Comparison of ENCODE assay signal across 10 cellular contexts in the genomic region with DNA sequence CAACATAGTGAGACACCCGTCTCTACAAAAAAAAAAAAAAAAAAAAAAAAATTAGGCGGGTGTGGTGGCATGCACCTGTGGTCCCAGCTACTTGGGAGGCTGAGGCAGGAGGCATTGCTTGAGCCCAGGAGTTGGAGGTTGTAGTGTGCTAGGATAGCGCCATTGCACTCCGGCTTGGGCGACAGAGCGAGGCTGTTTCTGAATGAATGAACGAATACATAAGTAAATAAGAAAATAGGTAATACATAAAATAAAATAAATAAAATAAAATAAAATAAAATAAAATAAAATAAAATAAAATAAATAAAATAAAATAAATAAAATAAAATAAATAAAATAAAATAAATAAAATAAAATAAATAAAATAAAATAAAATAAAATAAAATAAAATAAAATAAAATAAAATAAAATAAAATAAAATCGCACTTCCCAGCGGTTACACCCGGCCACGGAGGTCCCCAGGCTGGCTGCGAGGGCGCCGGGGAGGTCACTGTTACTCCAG. TPM values are rescaled to one million over a fixed set of nuclear protein-coding genes. Genes with fewer than 3 reads are reported as not detected.
DNase-seq lines count a peak whose midpoint lies in the region; ATAC-seq, FAIRE-seq and TF ChIP-seq lines count a peak whose summit lies in the region.
"Not testable (repeated sequence)": the region's sequence is repeated elsewhere in the genome, so short reads cannot be mapped to it uniquely, and the experiment has no call there.
"Had no signal": no experiment of that assay in that cellular context is flagged by ENCODE, and none has a peak within 500 bp of the region (broad histone marks: within the 10 kb centered on the region; RNA-seq: fewer than 3 reads in every experiment).

No MANE protein-coding gene starts in this region.

- DNase-seq in Caco-2; T-helper 17 cell; ascending aorta (ENCODE audit: low spot score in 2 of 2); esophagus muscularis mucosa (ENCODE audit: extremely low spot score); HepG2 (ENCODE audit: low spot score); tibial artery: not testable (repeated sequence)
- DNase-seq in Karpas-422 (peak; percentile 63), pancreas (peak in 2 of 6 donors; percentile 24 to 41)

- H3K9me3 ChIP-seq in Caco-2; Karpas-422 (ENCODE audit: low read length); T-helper 17 cell (ENCODE audit: control insufficient read depth, low read length, poor library complexity, severe bottlenecking); ascending aorta; esophagus muscularis mucosa; HepG2 (ENCODE audit: low read length); pancreas; tibial artery: not testable (repeated sequence)

- H2AFZ ChIP-seq in Karpas-422 (ENCODE audit: low read length); HepG2 (ENCODE audit: low read length): not testable (repeated sequence)

- H4K20me1 ChIP-seq in Karpas-422 (ENCODE audit: insufficient read depth, low read depth, low read length); HepG2 (ENCODE audit: insufficient read depth, low read length): not testable (repeated sequence)

- not testable (repeated sequence) for FAIRE-seq in HepG2 (lab: Jason Lieb, UNC); pancreas (lab: Jason Lieb, UNC)

- ATAC-seq in T-helper 17 cell, HepG2: not testable (repeated sequence)
- peak in 1 of 4 donors; percentile 42 for ATAC-seq in pancreas

- TF ChIP-seq CTCF in Caco-2 (IDR thresholded peaks at IDR 0.05; ENCODE audit: insufficient read depth in 1 of 2, low read depth in 1 of 2, low read length in 1 of 2, severe bottlenecking in 1 of 2, unreplicated experiment in 1 of 2); ascending aorta (IDR thresholded peaks at IDR 0.05); esophagus muscularis mucosa (IDR thresholded peaks at IDR 0.05); HepG2 (CRISPR knock-in tag; IDR thresholded peaks at IDR 0.05); pancreas (IDR thresholded peaks at IDR 0.05); tibial artery (IDR thresholded peaks at IDR 0.05): not testable (repeated sequence)

- peak overlapping the region; percentile 96 for H3K27ac Mint-ChIP-seq in Caco-2 (ENCODE audit: unreplicated experiment)
- not testable (repeated sequence) for H3K27ac Mint-ChIP-seq in T-helper 17 cell

- in situ Hi-C loops in HepG2 (cut with HindIII; ENCODE audit: extremely low pct_ligation_motif_present, low pct_unique_long_range_greater_than_20kb), result not testable (repeated sequence)

- not testable (repeated sequence) for TF ChIP-seq POLR2A in esophagus muscularis mucosa (IDR thresholded peaks at IDR 0.05; ENCODE audit: low read depth); HepG2 (IDR thresholded peaks at IDR 0.05; ENCODE audit: insufficient read depth in 1 of 2, low read depth in 2 of 2, low read length in 2 of 2)

- peaks cover 36% of the 10 kb centered on the region for H3K36me3 Mint-ChIP-seq in Caco-2 (ENCODE audit: insufficient read depth, unreplicated experiment)
- H3K36me3 Mint-ChIP-seq in T-helper 17 cell (ENCODE audit: low read depth), result not testable (repeated sequence)

- not testable (repeated sequence) for TF ChIP-seq RAD21 in HepG2 (CRISPR knock-in tag; IDR thresholded peaks at IDR 0.05)

- peaks cover 16% of the 10 kb centered on the region for H3K4me1 Mint-ChIP-seq in Caco-2 (ENCODE audit: low read depth, unreplicated experiment)
- H3K4me1 Mint-ChIP-seq in T-helper 17 cell, result peaks cover 11% of the 10 kb centered on the region

- POLR2A ChIA-PET in Caco-2 (lab: Charles Lee), result interaction anchor here (0.7 kb wide), 1 partner anchor 1685 kb away, joined by 3 read pairs; no protein-coding TSS in a partner anchor
- POLR2A ChIA-PET in HepG2 (lab: Yijun Ruan, JAX), result interaction anchor here (0.8 to 5.1 kb wide), 4 partner anchors 9 to 129 kb away, joined by 4 to 105 read pairs (median 7); a partner anchor contains a TSS

- H3K4me3 Mint-ChIP-seq in Caco-2 (ENCODE audit: unreplicated experiment) (peak overlapping the region; percentile 92), T-helper 17 cell (peak overlapping the region; percentile 91)

- H3K9ac ChIP-seq in Karpas-422 (ENCODE audit: low read length) (peak overlapping the region; percentile 84), HepG2 (ENCODE audit: insufficient read depth, low read depth, low read length) (peak overlapping the region; percentile 97)

- intact Hi-C loops in Caco-2 (cut with micrococcal nuclease; ENCODE audit: unreplicated experiment), result loop anchor here (5.0 kb wide), 1 partner anchor 60 kb away; no protein-coding TSS in a partner anchor
- intact Hi-C loops in ascending aorta (cut with DNase I), result loop anchor here (5.0 kb wide), 1 partner anchor 130 kb away; a partner anchor contains a TSS
- intact Hi-C loops in esophagus muscularis mucosa (cut with DNase I), result loop anchor here (10.0 kb wide), 1 partner anchor 62 kb away; no protein-coding TSS in a partner anchor
- intact Hi-C loops in HepG2 (cut with micrococcal nuclease; ENCODE audit: unreplicated experiment), result loop anchor here (2.0 kb wide), 1 partner anchor 14 kb away; a partner anchor contains a TSS
- intact Hi-C loops in pancreas (cut with DNase I); tibial artery (cut with DNase I; ENCODE audit: low total_unique reads): not testable (repeated sequence)

- H3K4me2 ChIP-seq in Karpas-422 (ENCODE audit: low read depth, low read length, poor library complexity, severe bottlenecking) (peak overlapping the region; percentile 91), HepG2 (ENCODE audit: low read depth, low read length) (peak overlapping the region; percentile 97)

- not testable (repeated sequence) for H3K27me3 Mint-ChIP-seq in Caco-2 (ENCODE audit: insufficient read depth, unreplicated experiment); T-helper 17 cell

- BruUV-seq in Caco-2 (replicated peaks; lab: Mats Ljungman, UMichigan); HepG2 (replicated peaks; lab: Mats Ljungman, UMichigan): not testable (repeated sequence)

- not testable (repeated sequence) for H3K27ac ChIP-seq in Karpas-422 (ENCODE audit: low read length)
- H3K27ac ChIP-seq in ascending aorta (peak overlapping the region; percentile 89 to 94), esophagus muscularis mucosa (replicated peaks in 1 of 4) (peak overlapping the region; percentile 90 to 96 (median 94)), HepG2 (ENCODE audit: extremely low read length, insufficient read depth, low read length) (peak overlapping the region; percentile 98), pancreas (peak overlapping the region; percentile 79 to 96 (median 88)), tibial artery (peak overlapping the region; percentile 91 to 96)

- TF ChIP-seq EP300 in esophagus muscularis mucosa (IDR thresholded peaks at IDR 0.05); HepG2 (IDR thresholded peaks at IDR 0.05; ENCODE audit: low read depth in 2 of 2, low read length in 2 of 2); HepG2 (CRISPR knock-in tag; IDR thresholded peaks at IDR 0.05; ENCODE audit: borderline replicate concordance): not testable (repeated sequence)

- not testable (repeated sequence) for H3K36me3 ChIP-seq in Caco-2 (ENCODE audit: control insufficient read depth, insufficient read depth, low read length); Karpas-422 (ENCODE audit: insufficient read depth, low read length); pancreas
- H3K36me3 ChIP-seq in ascending aorta (peaks cover 5 to 19% of the 10 kb centered on the region in 2 donors), esophagus muscularis mucosa (peaks cover 14 to 26% (median 24%) of the 10 kb centered on the region in 4 donors), HepG2 (replicated peaks in 1 of 2; ENCODE audit: control insufficient read depth in 1 of 2, insufficient read depth in 2 of 2, low read length in 2 of 2) (peaks cover 6 to 21% of the 10 kb centered on the region in 2 experiments), tibial artery (peaks cover 3 to 24% (median 12%) of the 10 kb centered on the region in 3 donors)

- H3K4me3 ChIP-seq in Caco-2 (ENCODE audit: low read depth, low read length) (peak overlapping the region; percentile 58), Karpas-422 (ENCODE audit: low read length) (peak overlapping the region; percentile 85), ascending aorta (peak overlapping the region; percentile 61 to 69), esophagus muscularis mucosa (peak overlapping the region; percentile 66 to 87 (median 77)), HepG2 (replicated peaks in 1 of 3; ENCODE audit: insufficient read depth in 1 of 3, low read depth in 2 of 3, low read length in 3 of 3) (peak overlapping the region; percentile 24 to 90 (median 86); a peak in 4 of 6 replicates), pancreas (peak overlapping the region; percentile 47 to 76 (median 69)), tibial artery (peak overlapping the region; percentile 64 to 65)

- H3K79me2 ChIP-seq in Karpas-422 (ENCODE audit: low read length) (peaks cover 19% of the 10 kb centered on the region), HepG2 (ENCODE audit: insufficient read depth, low read length) (peaks cover 17% of the 10 kb centered on the region)

- WGBS in esophagus muscularis mucosa, result 14% methylated on average over 13 of the region's 14 CpGs
- 8% methylated on average over 14 of the region's 14 CpGs for WGBS in HepG2 (ENCODE audit: low lambda C conversion rate)
- 7 to 8% methylated on average over 13 to 14 of the region's 14 CpGs for WGBS in pancreas, 2 donors

- CTCF ChIA-PET in Caco-2 (lab: Charles Lee); HepG2 (lab: Yijun Ruan, JAX; ENCODE audit: low intra/inter-chr PET ratio, low total read pairs): not testable (repeated sequence)

- not testable (repeated sequence) for H3K9me2 ChIP-seq in Karpas-422 (replicated peaks; ENCODE audit: insufficient read depth, low read length)

- H3K4me1 ChIP-seq in Caco-2 (peaks cover 12% of the 10 kb centered on the region), Karpas-422 (ENCODE audit: low read length) (peaks cover 32% of the 10 kb centered on the region), esophagus muscularis mucosa (peaks cover 12 to 16% (median 15%) of the 10 kb centered on the region in 4 donors), HepG2 (ENCODE audit: insufficient read depth, low read length) (peaks cover 82% of the 10 kb centered on the region), tibial artery (peaks cover 0 to 13% (median 0%) of the 10 kb centered on the region in 4 donors)
- H3K4me1 ChIP-seq in ascending aorta, pancreas: not testable (repeated sequence)

- not testable (repeated sequence) for H3K9me3 Mint-ChIP-seq in Caco-2 (ENCODE audit: unreplicated experiment)

- H3K27me3 ChIP-seq in Caco-2 (replicated peaks; ENCODE audit: control insufficient read depth, insufficient read depth, low read length); Karpas-422 (ENCODE audit: low read length); ascending aorta; esophagus muscularis mucosa; HepG2 (ENCODE audit: control insufficient read depth in 1 of 2, insufficient read depth in 2 of 2, low read length in 2 of 2); pancreas; tibial artery: not testable (repeated sequence)

RNA-seq across cellular contexts. Expression of a gene that starts 0.3 kb away (rescaled TPM):
- 69.9 and 78.9 TPM in 2 replicates for total RNA-seq in Caco-2 (2022)
- total RNA-seq in Karpas-422 (2014; rRNA removed; shearing (Covaris generic); ENCODE audit: low replicate concordance), result 48.4 and 66.1 TPM in 2 replicates
- total RNA-seq in T-helper 17 cell, result 10 to 100 TPM; 19.1 to 20.6 TPM
- total RNA-seq in ascending aorta, result 5.1 TPM
- 10 to 100 TPM; 41.5 to 57.4 (median 51.9) TPM for total RNA-seq in esophagus muscularis mucosa
- total RNA-seq in HepG2 (2016; rRNA removed; fragmentation: Illumina TruSeq; extraction: Trizol), result 65.4 and 83.2 TPM in 2 replicates
- total RNA-seq in HepG2 (2016; cell fraction: cytosol; rRNA removed; fragmentation: Illumina TruSeq; extraction: Trizol; ENCODE audit: low read depth), result 226 and 246 TPM in 2 replicates
- total RNA-seq in HepG2 (2016; cell fraction: insoluble cytoplasmic fraction; rRNA removed; fragmentation: Illumina TruSeq; extraction: Trizol), result 68.5 and 81.1 TPM in 2 replicates
- total RNA-seq in HepG2 (2016; cell fraction: membrane; rRNA removed; fragmentation: Illumina TruSeq; extraction: Trizol), result 224 and 257 TPM in 2 replicates
- total RNA-seq in HepG2 (2016; cell fraction: nucleus; rRNA removed; fragmentation: Illumina TruSeq; extraction: Trizol), result 64.6 and 66.3 TPM in 2 replicates
- polyA plus RNA-seq in HepG2 (2011; rRNA removed), result 164 and 188 TPM in 2 replicates
- polyA plus RNA-seq in HepG2 (2011; cell fraction: cytosol; rRNA removed), result 211 and 259 TPM in 2 replicates
- 123 and 147 TPM in 2 replicates for polyA plus RNA-seq in HepG2 (2011; cell fraction: nucleus; rRNA removed)
- polyA plus RNA-seq in HepG2 (2012), result 113 and 117 TPM in 2 replicates
- 267 and 344 TPM in 2 replicates for polyA plus RNA-seq in HepG2 (2016; cell fraction: cytosol; fragmentation: Illumina TruSeq; extraction: Trizol; ENCODE audit: low read depth)
- 67.4 and 79.0 TPM in 2 replicates for polyA plus RNA-seq in HepG2 (2016; cell fraction: insoluble cytoplasmic fraction; fragmentation: Illumina TruSeq; extraction: Trizol; ENCODE audit: low read depth)
- polyA plus RNA-seq in HepG2 (2016; cell fraction: membrane; fragmentation: Illumina TruSeq; extraction: Trizol; ENCODE audit: low read depth), result 232 and 277 TPM in 2 replicates
- polyA plus RNA-seq in HepG2 (2016; cell fraction: nucleus; fragmentation: Illumina TruSeq; extraction: Trizol; ENCODE audit: insufficient read depth, low read depth), result 95.8 and 95.9 TPM in 2 replicates
- 201 and 369 TPM in 2 replicates for polyA minus RNA-seq in HepG2 (2011; rRNA and poly(A)+ RNA removed; ENCODE audit: low replicate concordance)
- polyA minus RNA-seq in HepG2 (2011; cell fraction: cytosol; rRNA and poly(A)+ RNA removed), result 60.4 and 76.0 TPM in 2 replicates
- 68.5 and 88.6 TPM in 2 replicates for polyA minus RNA-seq in HepG2 (2011; cell fraction: nucleus; rRNA and poly(A)+ RNA removed)
- 10 to 100 TPM; 28.4 to 42.1 (median 36.0) TPM for total RNA-seq in pancreas
- 10 to 100 TPM; 33.1 to 43.4 TPM for polyA plus RNA-seq in pancreas

RNA-seq across cellular contexts. Expression of a gene that starts 12.9 kb away (rescaled TPM):
- total RNA-seq in Caco-2 (2022), result 24.7 and 29.6 TPM in 2 replicates
- 14.0 and 35.2 TPM in 2 replicates for total RNA-seq in Karpas-422 (2014; rRNA removed; shearing (Covaris generic); ENCODE audit: low replicate concordance)
- 10 to 100 TPM; 50.5 to 50.7 TPM for total RNA-seq in T-helper 17 cell
- total RNA-seq in ascending aorta, result 15.2 TPM
- 10 to 100 TPM; 22.5 to 38.9 (median 33.5) TPM for total RNA-seq in esophagus muscularis mucosa
- total RNA-seq in HepG2 (2016; rRNA removed; fragmentation: Illumina TruSeq; extraction: Trizol), result 8.7 and 16.3 TPM in 2 replicates
- total RNA-seq in HepG2 (2016; cell fraction: cytosol; rRNA removed; fragmentation: Illumina TruSeq; extraction: Trizol; ENCODE audit: low read depth), result 6.0 and 7.2 TPM in 2 replicates
- total RNA-seq in HepG2 (2016; cell fraction: insoluble cytoplasmic fraction; rRNA removed; fragmentation: Illumina TruSeq; extraction: Trizol), result 9.9 and 14.0 TPM in 2 replicates
- total RNA-seq in HepG2 (2016; cell fraction: membrane; rRNA removed; fragmentation: Illumina TruSeq; extraction: Trizol), result 11.2 and 14.4 TPM in 2 replicates
- total RNA-seq in HepG2 (2016; cell fraction: nucleus; rRNA removed; fragmentation: Illumina TruSeq; extraction: Trizol), result 11.9 and 12.9 TPM in 2 replicates
- polyA plus RNA-seq in HepG2 (2011; rRNA removed), result 23.3 and 25.7 TPM in 2 replicates
- 20.5 and 21.6 TPM in 2 replicates for polyA plus RNA-seq in HepG2 (2011; cell fraction: cytosol; rRNA removed)
- 35.7 and 36.4 TPM in 2 replicates for polyA plus RNA-seq in HepG2 (2011; cell fraction: nucleus; rRNA removed)
- 15.0 and 22.4 TPM in 2 replicates for polyA plus RNA-seq in HepG2 (2012)
- 8.3 and 10.5 TPM in 2 replicates for polyA plus RNA-seq in HepG2 (2016; cell fraction: cytosol; fragmentation: Illumina TruSeq; extraction: Trizol; ENCODE audit: low read depth)
- polyA plus RNA-seq in HepG2 (2016; cell fraction: insoluble cytoplasmic fraction; fragmentation: Illumina TruSeq; extraction: Trizol; ENCODE audit: low read depth), result 14.6 and 18.9 TPM in 2 replicates
- 17.1 and 18.2 TPM in 2 replicates for polyA plus RNA-seq in HepG2 (2016; cell fraction: membrane; fragmentation: Illumina TruSeq; extraction: Trizol; ENCODE audit: low read depth)
- 25.3 and 31.3 TPM in 2 replicates for polyA plus RNA-seq in HepG2 (2016; cell fraction: nucleus; fragmentation: Illumina TruSeq; extraction: Trizol; ENCODE audit: insufficient read depth, low read depth)
- 22.2 and 22.4 TPM in 2 replicates for polyA minus RNA-seq in HepG2 (2011; rRNA and poly(A)+ RNA removed; ENCODE audit: low replicate concordance)
- polyA minus RNA-seq in HepG2 (2011; cell fraction: cytosol; rRNA and poly(A)+ RNA removed), result 9.6 and 10.0 TPM in 2 replicates
- polyA minus RNA-seq in HepG2 (2011; cell fraction: nucleus; rRNA and poly(A)+ RNA removed), result 11.3 and 12.3 TPM in 2 replicates
- total RNA-seq in pancreas, result 10 to 100 TPM; 12.4 to 18.1 (median 14.1) TPM
- 10 to 100 TPM; 21.1 to 23.0 TPM for polyA plus RNA-seq in pancreas

RNA-seq across cellular contexts. Expression of a gene that starts 25.7 kb away (rescaled TPM):
- total RNA-seq in Caco-2 (2022) (0.65 and 0.95 TPM in 2 replicates), T-helper 17 cell (under 1 TPM; 0.17 to 0.18 TPM), ascending aorta (not detected), esophagus muscularis mucosa (not detected), HepG2 (2016; rRNA removed; fragmentation: Illumina TruSeq; extraction: Trizol) (not detected in 2 replicates), pancreas (under 1 TPM; 0.47 to 1.00 (median 0.75) TPM)
- not detected in 2 replicates for total RNA-seq in Karpas-422 (2014; rRNA removed; shearing (Covaris generic); ENCODE audit: low replicate concordance)
- not detected in 2 replicates for total RNA-seq in HepG2 (2016; cell fraction: cytosol; rRNA removed; fragmentation: Illumina TruSeq; extraction: Trizol; ENCODE audit: low read depth)
- 0.04 TPM in 1 of 2 replicates, not detected in the other for total RNA-seq in HepG2 (2016; cell fraction: insoluble cytoplasmic fraction; rRNA removed; fragmentation: Illumina TruSeq; extraction: Trizol)
- total RNA-seq in HepG2 (2016; cell fraction: membrane; rRNA removed; fragmentation: Illumina TruSeq; extraction: Trizol), result not detected in 2 replicates
- total RNA-seq in HepG2 (2016; cell fraction: nucleus; rRNA removed; fragmentation: Illumina TruSeq; extraction: Trizol), result not detected in 2 replicates
- polyA plus RNA-seq in HepG2 (2011; rRNA removed) (0.03 TPM in 1 of 2 replicates, not detected in the other), pancreas (under 1 TPM; 0.47 to 0.57 TPM)
- 0.01 TPM in 1 of 2 replicates, not detected in the other for polyA plus RNA-seq in HepG2 (2011; cell fraction: cytosol; rRNA removed)
- polyA plus RNA-seq in HepG2 (2011; cell fraction: nucleus; rRNA removed), result 0.27 and 0.42 TPM in 2 replicates
- polyA plus RNA-seq in HepG2 (2012), result not detected in 2 replicates
- polyA plus RNA-seq in HepG2 (2016; cell fraction: cytosol; fragmentation: Illumina TruSeq; extraction: Trizol; ENCODE audit: low read depth), result not detected in 2 replicates
- polyA plus RNA-seq in HepG2 (2016; cell fraction: insoluble cytoplasmic fraction; fragmentation: Illumina TruSeq; extraction: Trizol; ENCODE audit: low read depth), result not detected in 2 replicates
- polyA plus RNA-seq in HepG2 (2016; cell fraction: membrane; fragmentation: Illumina TruSeq; extraction: Trizol; ENCODE audit: low read depth), result not detected in 2 replicates
- not detected in 2 replicates for polyA plus RNA-seq in HepG2 (2016; cell fraction: nucleus; fragmentation: Illumina TruSeq; extraction: Trizol; ENCODE audit: insufficient read depth, low read depth)
- 0.20 TPM in 1 of 2 replicates, not detected in the other for polyA minus RNA-seq in HepG2 (2011; rRNA and poly(A)+ RNA removed; ENCODE audit: low replicate concordance)
- polyA minus RNA-seq in HepG2 (2011; cell fraction: cytosol; rRNA and poly(A)+ RNA removed), result not detected in 2 replicates
- polyA minus RNA-seq in HepG2 (2011; cell fraction: nucleus; rRNA and poly(A)+ RNA removed), result 0.13 and 0.25 TPM in 2 replicates
- total RNA-seq: Daoy, HT1080 had no signal

RNA-seq across cellular contexts. Expression of a gene that starts 38.5 kb away (rescaled TPM):
- total RNA-seq in Caco-2 (2022) (10.1 and 12.3 TPM in 2 replicates), T-helper 17 cell (1 to 10 TPM in 1 of 2 donors, under 1 TPM in 1; 0.85 to 1.1 TPM), ascending aorta (12.2 TPM), esophagus muscularis mucosa (10 to 100 TPM; 13.7 to 38.6 (median 23.6) TPM), HepG2 (2016; rRNA removed; fragmentation: Illumina TruSeq; extraction: Trizol) (2.1 and 2.5 TPM in 2 replicates), pancreas (1 to 10 TPM; 3.6 to 7.8 (median 5.8) TPM)
- 0.04 TPM in 1 of 2 replicates, not detected in the other for total RNA-seq in Karpas-422 (2014; rRNA removed; shearing (Covaris generic); ENCODE audit: low replicate concordance)
- total RNA-seq in HepG2 (2016; cell fraction: cytosol; rRNA removed; fragmentation: Illumina TruSeq; extraction: Trizol; ENCODE audit: low read depth), result 0.61 and 1.3 TPM in 2 replicates
- 1.9 and 2.0 TPM in 2 replicates for total RNA-seq in HepG2 (2016; cell fraction: insoluble cytoplasmic fraction; rRNA removed; fragmentation: Illumina TruSeq; extraction: Trizol)
- total RNA-seq in HepG2 (2016; cell fraction: membrane; rRNA removed; fragmentation: Illumina TruSeq; extraction: Trizol), result 3.2 and 3.3 TPM in 2 replicates
- total RNA-seq in HepG2 (2016; cell fraction: nucleus; rRNA removed; fragmentation: Illumina TruSeq; extraction: Trizol), result 1.5 and 1.9 TPM in 2 replicates
- polyA plus RNA-seq in HepG2 (2011; rRNA removed) (6.2 and 10.8 TPM in 2 replicates), pancreas (1 to 10 TPM; 1.6 to 4.3 TPM)
- 7.2 and 8.2 TPM in 2 replicates for polyA plus RNA-seq in HepG2 (2011; cell fraction: cytosol; rRNA removed)
- polyA plus RNA-seq in HepG2 (2011; cell fraction: nucleus; rRNA removed), result 4.4 and 5.8 TPM in 2 replicates
- polyA plus RNA-seq in HepG2 (2012), result 4.2 and 5.1 TPM in 2 replicates
- polyA plus RNA-seq in HepG2 (2016; cell fraction: cytosol; fragmentation: Illumina TruSeq; extraction: Trizol; ENCODE audit: low read depth), result 1.6 and 1.7 TPM in 2 replicates
- polyA plus RNA-seq in HepG2 (2016; cell fraction: insoluble cytoplasmic fraction; fragmentation: Illumina TruSeq; extraction: Trizol; ENCODE audit: low read depth), result 3.6 and 4.7 TPM in 2 replicates
- polyA plus RNA-seq in HepG2 (2016; cell fraction: membrane; fragmentation: Illumina TruSeq; extraction: Trizol; ENCODE audit: low read depth), result 4.5 and 5.2 TPM in 2 replicates
- polyA plus RNA-seq in HepG2 (2016; cell fraction: nucleus; fragmentation: Illumina TruSeq; extraction: Trizol; ENCODE audit: insufficient read depth, low read depth), result 3.6 and 4.1 TPM in 2 replicates
- polyA minus RNA-seq in HepG2 (2011; rRNA and poly(A)+ RNA removed; ENCODE audit: low replicate concordance), result 0.16 and 14.3 TPM in 2 replicates
- 6.0 and 8.6 TPM in 2 replicates for polyA minus RNA-seq in HepG2 (2011; cell fraction: cytosol; rRNA and poly(A)+ RNA removed)
- polyA minus RNA-seq in HepG2 (2011; cell fraction: nucleus; rRNA and poly(A)+ RNA removed), result 1.7 and 2.9 TPM in 2 replicates
